Comparison of ENCODE assay signal across 34 cellular contexts in the genomic region with DNA sequence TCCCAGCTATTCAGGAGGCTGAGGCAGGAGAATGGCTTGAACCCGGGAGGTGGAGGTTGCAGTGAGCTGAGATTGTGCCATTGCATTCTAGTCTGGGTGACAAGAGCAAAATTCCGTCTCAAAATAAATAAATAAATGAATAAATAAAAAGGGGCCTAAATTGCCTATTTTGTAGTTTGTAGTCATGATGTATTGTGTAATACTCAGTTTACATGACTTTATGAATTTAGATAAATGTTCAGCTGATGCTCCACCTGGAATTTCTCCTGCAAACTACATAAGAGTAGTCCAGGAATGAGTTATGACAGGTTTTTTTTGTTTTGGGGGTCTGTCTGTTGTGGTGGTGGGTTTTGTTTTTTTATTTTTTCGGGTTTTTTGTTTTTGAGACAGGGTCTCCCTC.
"Had no signal": no experiment of that assay in that cellular context is flagged by ENCODE, and none has a peak within 500 bp of the region (broad histone marks: within the 10 kb centered on the region; RNA-seq: fewer than 3 reads in every experiment).

No MANE protein-coding gene starts in this region.

- H3K27me3 ChIP-seq: adrenal gland, ascending aorta, body of pancreas, brain microvascular endothelial cell, breast epithelium, cardiac muscle cell had no signal

- DNase-seq: activated effector memory CD4-positive, alpha-beta T cell treated with anti-CD3 and anti-CD28 coated beads, Interleukin-2, amount 50 U/mL, for 16 hours; activated effector memory CD4-positive, alpha-beta T cell treated with Interleukin-2 at 50 U/mL for 16 hours; activated gamma-delta T cell; activated gamma-delta T cell treated with Interleukin-2 at 50 U/mL for 16 hours; activated naive CD4-positive, alpha-beta T cell; activated naive CD4-positive, alpha-beta T cell treated with anti-CD3 and anti-CD28 coated beads for 36 hours; activated naive CD4-positive, alpha-beta T cell treated with anti-CD3 and anti-CD28 coated beads, Interleukin-2, amount 10 ng/mL, durations not matched to agents 7 days and 5 days; activated naive CD4-positive, alpha-beta T cell treated with anti-CD3 and anti-CD28 coated beads, Interleukin-2, amount 50 U/mL, for 16 hours; activated naive CD4-positive, alpha-beta T cell treated with Interleukin-2 at 50 U/mL for 16 hours; activated naive CD8-positive, alpha-beta T cell treated with anti-CD3 and anti-CD28 coated beads for 36 hours; activated naive CD8-positive, alpha-beta T cell treated with anti-CD3 and anti-CD28 coated beads, Interleukin-2, amount 10 ng/mL, durations not matched to agents 7 days and 5 days; activated naive CD8-positive, alpha-beta T cell treated with anti-CD3 and anti-CD28 coated beads, Interleukin-2, amount 50 U/mL, for 24 hours; activated T-cell treated with anti-CD3 and anti-CD28 coated beads, Interleukin-2, amount 50 U/mL, for 1 hour; activated T-cell treated with anti-CD3 and anti-CD28 coated beads, Interleukin-2, amount 50 U/mL, for 24 hours; activated T-cell treated with anti-CD3 and anti-CD28 coated beads, Interleukin-2, amount 50 U/mL, for 4 hours; activated T-cell treated with anti-CD3 and anti-CD28 coated beads, Interleukin-2, amount 50 U/mL, for 48 hours; activated T-cell treated with anti-CD3 and anti-CD28 coated beads, Interleukin-2, amount 50 U/mL, for 72 hours; adrenal gland; amniotic stem cell; amygdala; anterior cingulate cortex; aorta; body of pancreas; brain microvascular endothelial cell; caudate nucleus; central memory CD4-positive, alpha-beta T cell; cerebellar nuclear complex had no signal

- ATAC-seq: activated naive CD4-positive, alpha-beta T cell treated with anti-CD3 and anti-CD28 coated beads, Interleukin-2, amount 50 U/mL, for 72 hours; activated naive CD8-positive, alpha-beta T cell treated with anti-CD3 and anti-CD28 coated beads, Interleukin-2, amount 50 U/mL, for 24 hours; activated T-cell treated with anti-CD3 and anti-CD28 coated beads, Interleukin-2, amount 50 U/mL, for 4 hours; activated T-cell treated with anti-CD3 and anti-CD28 coated beads, Interleukin-2, amount 50 U/mL, for 72 hours; activated T-helper 17 cell treated with anti-CD3 and anti-CD28 coated beads, Interleukin-2, amount 50 U/mL, for 72 hours; body of pancreas had no signal

- H3K9me3 ChIP-seq: adrenal gland, ascending aorta, body of pancreas had no signal

- H3K4me1 ChIP-seq: adrenal gland, ascending aorta, body of pancreas, breast epithelium had no signal

- H3K36me3 ChIP-seq: brain microvascular endothelial cell, breast epithelium had no signal

- FAIRE-seq: astrocyte, bronchial epithelial cell had no signal

- H3K4me3 ChIP-seq: adrenal gland, ascending aorta, body of pancreas, breast epithelium, cardiac muscle cell had no signal

- H3K27ac ChIP-seq: adrenal gland, ascending aorta, body of pancreas, brain microvascular endothelial cell, breast epithelium, cardiac muscle cell had no signal
